Comparison of ENCODE assay signal across 8 cellular contexts in genomic region chr1:151165281-151165737, GRCh38.
DNase-seq lines count a peak whose midpoint lies in the region; ATAC-seq lines count a peak whose summit lies in the region.

No MANE protein-coding gene starts in this region.

- no peaks in the 10 kb centered on the region for H3K27me3 Mint-ChIP-seq in central memory CD8-positive, alpha-beta T cell

- peak overlapping the region; percentile 89 for H3K4me3 Mint-ChIP-seq in central memory CD8-positive, alpha-beta T cell

- DNase-seq in AG08395 (ENCODE audit: low spot score) (peak; percentile 68), NCI-H69 (lab: John Stamatoyannopoulos, UW) (peak; percentile 82)
- DNase-seq in central memory CD8-positive, alpha-beta T cell (ENCODE audit: low spot score in 2 of 2) = no peak
- DNase-seq in stimulated activated naive CD8-positive, alpha-beta T cell treated with anti-CD3 and anti-CD28 coated beads, Interleukin-15, Interleukin-2, amounts not matched to agents 100 U/mL and 50 U/mL, for 24 hours = peak; percentile 17
- no peak for DNase-seq in NK-92 treated with Interleukin-12 subunit alpha and Interleukin-12 subunit beta, amount 100 ng/mL, for 24 hours (lab: John Stamatoyannopoulos, UW)

- ATAC-seq in GM19438 (IDR thresholded peaks at IDR 0.05; ENCODE audit: low read depth, unreplicated experiment) (peak; percentile 16), GM18867 (IDR thresholded peaks at IDR 0.05; ENCODE audit: unreplicated experiment) (no peak)
- ATAC-seq in central memory CD8-positive, alpha-beta T cell (replicated peaks; ENCODE audit: extremely low read depth, poor library complexity, severe bottlenecking) = peak; percentile 5
- ATAC-seq in stimulated activated naive CD8-positive, alpha-beta T cell treated with anti-CD3 and anti-CD28 coated beads, Interleukin-15, Interleukin-2, amounts not matched to agents 100 U/mL and 50 U/mL, for 24 hours = no peak

- H3K4me1 Mint-ChIP-seq in central memory CD8-positive, alpha-beta T cell = peaks cover 48% of the 10 kb centered on the region

- H3K27me3 ChIP-seq in layer of hippocampus (ENCODE audit: control insufficient read depth, insufficient read depth, low read length) = no peaks in the 10 kb centered on the region

- peak overlapping the region; percentile 92 for H3K27ac ChIP-seq in layer of hippocampus (ENCODE audit: low read depth, low read length)

- peaks cover 49% of the 10 kb centered on the region for H3K36me3 Mint-ChIP-seq in central memory CD8-positive, alpha-beta T cell (ENCODE audit: insufficient read depth)

- H3K27ac Mint-ChIP-seq in central memory CD8-positive, alpha-beta T cell (ENCODE audit: low read depth) = peak overlapping the region; percentile 96

- no peaks in the 10 kb centered on the region for H3K9me3 Mint-ChIP-seq in central memory CD8-positive, alpha-beta T cell

Comparison
In these comparisons a context has a peak if more than half of its experiments do, and no peak if none do; other contexts are left out.
1. DNase-seq: peak in AG08395 (single experiment), NCI-H69 (single experiment) and stimulated activated naive CD8-positive, alpha-beta T cell treated with anti-CD3 and anti-CD28 coated beads, Interleukin-15, Interleukin-2, amounts not matched to agents 100 U/mL and 50 U/mL, for 24 hours (single experiment); none in central memory CD8-positive, alpha-beta T cell (0 of 2) and NK-92 treated with Interleukin-12 subunit alpha and Interleukin-12 subunit beta, amount 100 ng/mL, for 24 hours (single experiment).
2. ATAC-seq: peak in GM19438 (single experiment) and central memory CD8-positive, alpha-beta T cell (single experiment); none in stimulated activated naive CD8-positive, alpha-beta T cell treated with anti-CD3 and anti-CD28 coated beads, Interleukin-15, Interleukin-2, amounts not matched to agents 100 U/mL and 50 U/mL, for 24 hours (single experiment) and GM18867 (single experiment).